ENCODE assay signal across 21 cellular contexts in genomic region chr3:44072601-44073540, GRCh38.
DNase-seq lines count a peak whose midpoint lies in the region; ATAC-seq and TF ChIP-seq lines count a peak whose summit lies in the region.
"Had no signal": no experiment of that assay in that cellular context is flagged by ENCODE, and none has a peak within 500 bp of the region (broad histone marks: within the 10 kb centered on the region; RNA-seq: fewer than 3 reads in every experiment).

No MANE protein-coding gene starts in this region.

- H2AFZ ChIP-seq in osteoblast (ENCODE audit: low read length) = no peak overlapping the region
- H2AFZ ChIP-seq: GM23338 had no signal

- no peak overlapping the region for H3K4me3 ChIP-seq in heart right ventricle
- H3K4me3 ChIP-seq in esophagus muscularis mucosa = no peak overlapping the region
- H3K4me3 ChIP-seq in osteoblast (ENCODE audit: insufficient read depth, low read length) = no peak overlapping the region
- H3K4me3 ChIP-seq: A549, BLaER1, GM23338 had no signal

- H3K27ac Mint-ChIP-seq in effector memory CD8-positive, alpha-beta T cell = no peak overlapping the region
- H3K27ac Mint-ChIP-seq: CD14-positive monocyte; CD8-positive, alpha-beta T cell; GM23338; HFFc6 had no signal

- H3K4me1 Mint-ChIP-seq in effector memory CD8-positive, alpha-beta T cell (ENCODE audit: low read depth in 2 of 2) = no peaks in the 10 kb centered on the region
- H3K4me1 Mint-ChIP-seq: CD14-positive monocyte had no signal

- DNase-seq in cardiac septum (ENCODE audit: low spot score) (peak; percentile 61), heart right ventricle (no peak), esophagus muscularis mucosa (ENCODE audit: extremely low spot score) (peak; percentile 84), osteoblast (ENCODE audit: insufficient read length, low spot score, missing footprints) (peak; percentile 53)
- no peak for DNase-seq in effector memory CD8-positive, alpha-beta T cell
- DNase-seq: Calu3; CD8-positive, alpha-beta T cell; DMS79 treated with DMSO at 0.1 percent for 48 hours; GF-D8; H7; HFFc6 had no signal

- H3K27me3 ChIP-seq in heart right ventricle (peaks cover 0 to 35% (median 6%) of the 10 kb centered on the region in 7 donors), esophagus muscularis mucosa (peaks cover 0 to 29% (median 0%) of the 10 kb centered on the region in 4 donors), osteoblast (ENCODE audit: insufficient read depth, low read length) (no peaks in the 10 kb centered on the region)
- H3K27me3 ChIP-seq: BLaER1 had no signal

- H3K36me3 ChIP-seq in heart right ventricle (no peaks in the 10 kb centered on the region), esophagus muscularis mucosa (no peaks in the 10 kb centered on the region), osteoblast (ENCODE audit: insufficient read depth, low read length) (no peaks in the 10 kb centered on the region)
- H3K36me3 ChIP-seq: BLaER1 had no signal

- no peaks in the 10 kb centered on the region for H3K4me1 ChIP-seq in heart right ventricle
- no peaks in the 10 kb centered on the region for H3K4me1 ChIP-seq in esophagus muscularis mucosa
- no peaks in the 10 kb centered on the region for H3K4me1 ChIP-seq in osteoblast (ENCODE audit: insufficient read depth, low read length)
- H3K4me1 ChIP-seq: BLaER1 had no signal

- H4K20me1 ChIP-seq in osteoblast (ENCODE audit: insufficient read depth, low read length) = no peaks in the 10 kb centered on the region
- H4K20me1 ChIP-seq: BLaER1 had no signal

- TF ChIP-seq CTCF in heart right ventricle (IDR thresholded peaks at IDR 0.05) (no peak), esophagus muscularis mucosa (IDR thresholded peaks at IDR 0.05) (no peak), osteoblast (IDR thresholded peaks at IDR 0.05; ENCODE audit: extremely low read depth, low read depth, low read length) (no peak)

- TF ChIP-seq EP300 in esophagus muscularis mucosa (IDR thresholded peaks at IDR 0.05) = no peak

- 79 to 88% methylated on average over 11 of the region's 11 CpGs for whole genome bisulfite sequencing in heart right ventricle, 2 donors
- 96% methylated on average over 10 of the region's 11 CpGs for WGBS in esophagus muscularis mucosa

- no peak for TF ChIP-seq POLR2A in esophagus muscularis mucosa (IDR thresholded peaks at IDR 0.05; ENCODE audit: low read depth)

- ATAC-seq in heart right ventricle (no peak), GM18870 (IDR thresholded peaks at IDR 0.05; ENCODE audit: unreplicated experiment) (no peak), GM18873 (IDR thresholded peaks at IDR 0.05; ENCODE audit: low FRiP score, unreplicated experiment) (no peak)
- ATAC-seq in effector memory CD8-positive, alpha-beta T cell (replicated peaks) = no peak
- ATAC-seq: A549; CD8-positive, alpha-beta T cell; GM23338; HCT116 had no signal

- intact Hi-C loops in cardiac septum (cut with DNase I) (loop anchor here (10.0 kb wide), 1 partner anchor 298 kb away; no protein-coding TSS in a partner anchor), heart right ventricle (cut with DNase I) (no loop called here), esophagus muscularis mucosa (cut with DNase I) (no loop called here)

- H3K4me3 Mint-ChIP-seq in effector memory CD8-positive, alpha-beta T cell = no peak overlapping the region
- H3K4me3 Mint-ChIP-seq: CD14-positive monocyte; CD8-positive, alpha-beta T cell; GM23338; HFFc6; IgD-negative memory B cell had no signal

- H3K27ac ChIP-seq in heart right ventricle (no peak overlapping the region), esophagus muscularis mucosa (replicated peaks in 1 of 4) (no peak overlapping the region), osteoblast (ENCODE audit: low read depth, low read length) (no peak overlapping the region)
- H3K27ac ChIP-seq: 22Rv1, A549, BLaER1, HL-60 had no signal

- H3K27me3 Mint-ChIP-seq in effector memory CD8-positive, alpha-beta T cell = peaks cover 48 to 71% of the 10 kb centered on the region in 2 donors
- H3K27me3 Mint-ChIP-seq: IgD-negative memory B cell had no signal

- H3K4me2 ChIP-seq in osteoblast (ENCODE audit: insufficient read depth, low read length) = no peak overlapping the region
- H3K4me2 ChIP-seq: A549, BLaER1, GM23338 had no signal

- H3K79me2 ChIP-seq in osteoblast (ENCODE audit: insufficient read depth, low read length) = peaks cover 6% of the 10 kb centered on the region

- no peaks in the 10 kb centered on the region for H3K9me3 Mint-ChIP-seq in effector memory CD8-positive, alpha-beta T cell
- H3K9me3 Mint-ChIP-seq: CD14-positive monocyte; CD8-positive, alpha-beta T cell; GM23338; HFFc6; IgD-negative memory B cell had no signal

- H3K9me3 ChIP-seq in heart right ventricle (no peaks in the 10 kb centered on the region), esophagus muscularis mucosa (no peaks in the 10 kb centered on the region), osteoblast (ENCODE audit: low read depth, low read length) (no peaks in the 10 kb centered on the region)
- H3K9me3 ChIP-seq: A549, BLaER1 had no signal

- no peaks in the 10 kb centered on the region for H3K36me3 Mint-ChIP-seq in effector memory CD8-positive, alpha-beta T cell (ENCODE audit: insufficient read depth)
- H3K36me3 Mint-ChIP-seq: CD14-positive monocyte; CD8-positive, alpha-beta T cell; IgD-negative memory B cell had no signal

Comparison
In these comparisons a context has a peak if more than half of its experiments do, and no peak if none do; other contexts are left out.
1. DNase-seq: peak in cardiac septum (single experiment), esophagus muscularis mucosa (single experiment) and osteoblast (single experiment); none in heart right ventricle (0 of 2) and effector memory CD8-positive, alpha-beta T cell (0 of 3).